ENCODE assay signal across 31 cellular contexts in the genomic region with DNA sequence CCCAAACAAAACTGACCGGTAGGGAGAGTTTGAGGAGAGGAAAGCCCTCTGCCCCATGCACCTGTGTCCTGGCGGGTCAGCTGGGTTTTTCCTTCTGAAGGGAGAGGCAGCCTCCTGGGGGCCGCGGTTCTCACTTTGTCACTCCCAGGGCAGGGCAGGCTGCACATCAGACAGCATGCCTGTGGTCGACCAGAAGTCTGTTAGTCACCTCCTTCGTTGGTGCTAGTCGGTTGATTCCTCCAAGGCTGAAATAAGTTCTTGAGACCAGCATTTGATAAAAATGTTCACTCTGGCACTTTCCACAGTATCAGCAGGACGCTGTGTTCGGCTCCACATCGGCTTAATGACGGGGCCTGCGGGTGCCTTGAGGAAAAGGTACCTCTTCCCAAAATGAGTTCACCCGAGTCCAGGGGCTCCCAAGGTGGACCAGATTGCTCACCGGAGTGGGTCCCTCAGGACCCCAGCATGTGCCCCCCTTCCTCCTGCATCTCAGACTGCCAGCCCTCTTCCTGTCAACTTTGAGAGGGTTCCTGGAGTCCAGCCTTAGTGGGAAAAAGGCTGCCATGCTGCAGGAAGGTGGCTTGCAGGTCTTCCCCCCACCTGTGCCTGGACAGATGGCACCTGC.
"Had no signal": no experiment of that assay in that cellular context is flagged by ENCODE, and none has a peak within 500 bp of the region (broad histone marks: within the 10 kb centered on the region; RNA-seq: fewer than 3 reads in every experiment).

No MANE protein-coding gene starts in this region.

- H3K9me3 ChIP-seq: body of pancreas, breast epithelium, colonic mucosa, gastrocnemius medialis had no signal

- ATAC-seq: activated CD4-positive, alpha-beta T cell treated with anti-CD3 and anti-CD28 coated beads for 36 hours; activated T-helper 17 cell treated with anti-CD3 and anti-CD28 coated beads, Interleukin-2, amount 50 U/mL, for 72 hours; body of pancreas; esophagus mucosa; foreskin keratinocyte; gastrocnemius medialis had no signal

- DNase-seq: activated CD4-positive, alpha-beta memory T cell treated with anti-CD3 and anti-CD28 coated beads, Interleukin-2, amount 10 ng/mL, durations not matched to agents 7 days and 5 days; activated CD4-positive, alpha-beta T cell treated with anti-CD3 and anti-CD28 coated beads for 36 hours; activated CD4-positive, alpha-beta T cell treated with anti-CD3 and anti-CD28 coated beads, Interleukin-2, amount 10 ng/mL, durations not matched to agents 7 days and 5 days; activated CD4-positive, alpha-beta T cell treated with anti-CD3 and anti-CD28 coated beads, Interleukin-2, amount 50 U/mL, for 4 hours; activated CD4-positive, CD25-positive, alpha-beta regulatory T cell; activated CD4-positive, CD25-positive, alpha-beta regulatory T cell treated with anti-CD3 and anti-CD28 coated beads, Interleukin-2, amount 50 U/mL, for 72 hours; activated CD8-positive, alpha-beta memory T cell treated with anti-CD3 and anti-CD28 coated beads, Interleukin-2, amount 50 U/mL, for 48 hours; activated effector memory CD4-positive, alpha-beta T cell treated with Interleukin-2 at 50 U/mL for 16 hours; activated gamma-delta T cell treated with Interleukin-2 at 50 U/mL for 16 hours; activated naive CD4-positive, alpha-beta T cell treated with anti-CD3 and anti-CD28 coated beads, Interleukin-2, amount 50 U/mL, for 16 hours; activated naive CD4-positive, alpha-beta T cell treated with Interleukin-2 at 50 U/mL for 16 hours; activated T-cell treated with anti-CD3 and anti-CD28 coated beads for 4 hours; activated T-cell treated with anti-CD3 and anti-CD28 coated beads, Interleukin-2, amount 50 U/mL, for 24 hours; amniotic stem cell; anterior cingulate cortex; body of pancreas; central memory CD4-positive, alpha-beta T cell; cerebellar nuclear complex; colonic mucosa; effector memory CD4-positive, alpha-beta T cell; endodermal cell; foreskin keratinocyte; gastrocnemius medialis; T-helper 2 cell had no signal

- H3K4me1 Mint-ChIP-seq: activated CD4-positive, alpha-beta memory T cell treated with anti-CD3 and anti-CD28 coated beads, Interleukin-2, amount 10 ng/mL, durations not matched to agents 7 days and 5 days; activated CD4-positive, alpha-beta T cell treated with anti-CD3 and anti-CD28 coated beads for 36 hours; activated CD4-positive, alpha-beta T cell treated with anti-CD3 and anti-CD28 coated beads, Interleukin-2, amount 10 ng/mL, durations not matched to agents 7 days and 5 days; activated T-helper 17 cell treated with anti-CD3 and anti-CD28 coated beads, Interleukin-2, amount 50 U/mL, for 72 hours had no signal

- H3K36me3 Mint-ChIP-seq: activated naive CD8-positive, alpha-beta T cell had no signal

- H3K4me3 Mint-ChIP-seq: activated CD4-positive, alpha-beta memory T cell treated with anti-CD3 and anti-CD28 coated beads, Interleukin-2, amount 10 ng/mL, durations not matched to agents 7 days and 5 days; activated CD4-positive, alpha-beta T cell treated with anti-CD3 and anti-CD28 coated beads for 36 hours; activated CD4-positive, alpha-beta T cell treated with anti-CD3 and anti-CD28 coated beads, Interleukin-2, amount 10 ng/mL, durations not matched to agents 7 days and 5 days; activated naive CD8-positive, alpha-beta T cell; activated T-cell treated with anti-CD3 and anti-CD28 coated beads, Interleukin-2, amount 50 U/mL, for 24 hours; activated T-helper 17 cell treated with anti-CD3 and anti-CD28 coated beads, Interleukin-2, amount 50 U/mL, for 72 hours; dendritic cell treated with granulocyte-macrophage colony-stimulating factor and Interleukin-4, amounts not matched to agents 40 ng/mL and 50 ng/mL, for 4 days; endodermal cell had no signal

- H3K36me3 ChIP-seq: breast epithelium, cardiac muscle cell, colonic mucosa, gastrocnemius medialis had no signal

- H3K27ac ChIP-seq: body of pancreas, breast epithelium, cardiac muscle cell, colonic mucosa, dorsolateral prefrontal cortex, foreskin keratinocyte, gastrocnemius medialis had no signal

- H3K4me3 ChIP-seq: body of pancreas, breast epithelium, cardiac muscle cell, colonic mucosa, dorsolateral prefrontal cortex, gastrocnemius medialis had no signal

- H3K27me3 ChIP-seq: body of pancreas, cardiac muscle cell, colonic mucosa, foreskin keratinocyte, gastrocnemius medialis had no signal

- H3K4me1 ChIP-seq: body of pancreas, breast epithelium, colonic mucosa, foreskin keratinocyte, gastrocnemius medialis had no signal

- H3K27me3 Mint-ChIP-seq: dendritic cell treated with granulocyte-macrophage colony-stimulating factor and Interleukin-4, amounts not matched to agents 40 ng/mL and 50 ng/mL, for 4 days had no signal

- H3K9me3 Mint-ChIP-seq: activated CD4-positive, alpha-beta memory T cell treated with anti-CD3 and anti-CD28 coated beads, Interleukin-2, amount 10 ng/mL, durations not matched to agents 7 days and 5 days; activated CD4-positive, alpha-beta T cell treated with anti-CD3 and anti-CD28 coated beads, Interleukin-2, amount 10 ng/mL, durations not matched to agents 7 days and 5 days; activated T-cell treated with anti-CD3 and anti-CD28 coated beads, Interleukin-2, amount 50 U/mL, for 24 hours; activated T-helper 17 cell treated with anti-CD3 and anti-CD28 coated beads, Interleukin-2, amount 50 U/mL, for 72 hours; dendritic cell treated with granulocyte-macrophage colony-stimulating factor and Interleukin-4, amounts not matched to agents 40 ng/mL and 50 ng/mL, for 4 days; endodermal cell had no signal

- H3K27ac Mint-ChIP-seq: activated CD4-positive, alpha-beta memory T cell treated with anti-CD3 and anti-CD28 coated beads, Interleukin-2, amount 10 ng/mL, durations not matched to agents 7 days and 5 days; activated CD4-positive, alpha-beta T cell treated with anti-CD3 and anti-CD28 coated beads for 36 hours; activated CD4-positive, alpha-beta T cell treated with anti-CD3 and anti-CD28 coated beads, Interleukin-2, amount 10 ng/mL, durations not matched to agents 7 days and 5 days; activated naive CD8-positive, alpha-beta T cell; activated T-cell treated with anti-CD3 and anti-CD28 coated beads, Interleukin-2, amount 50 U/mL, for 24 hours; activated T-helper 17 cell treated with anti-CD3 and anti-CD28 coated beads, Interleukin-2, amount 50 U/mL, for 72 hours; dendritic cell treated with granulocyte-macrophage colony-stimulating factor and Interleukin-4, amounts not matched to agents 40 ng/mL and 50 ng/mL, for 4 days; endodermal cell had no signal
